8 cellular contexts compared by ENCODE assay signal in genomic region chr2:85248741-85249524, GRCh38.
A peak's percentile ranks its signal among the peaks of the same experiment; 100 is the strongest.
DNase-seq lines count a peak whose midpoint lies in the region; ATAC-seq and TF ChIP-seq lines count a peak whose summit lies in the region.

No MANE protein-coding gene starts in this region.

- H3K4me2 ChIP-seq in smooth muscle cell = peak overlapping the region; percentile 82

- DNase-seq in HS-27A (ENCODE audit: low read depth) (peak; percentile 93), astrocyte of the spinal cord (ENCODE audit: low read depth, low spot score) (peak; percentile 82), right atrium auricular region (ENCODE audit: low spot score) (no peak), smooth muscle cell (lab: John Stamatoyannopoulos, UW; ENCODE audit: unreplicated experiment) (no peak)

- peaks cover 62% of the 10 kb centered on the region for H4K20me1 ChIP-seq in smooth muscle cell (ENCODE audit: low read depth)

- no peak overlapping the region for H2AFZ ChIP-seq in smooth muscle cell (ENCODE audit: low read depth)

- no peaks in the 10 kb centered on the region for H3K27me3 ChIP-seq in right atrium auricular region
- no peaks in the 10 kb centered on the region for H3K27me3 ChIP-seq in smooth muscle cell (ENCODE audit: low read depth)

- peaks cover 23% of the 10 kb centered on the region for H3F3A ChIP-seq in smooth muscle cell (ENCODE audit: low read depth)

- no peak for TF ChIP-seq CTCF in astrocyte of the spinal cord (IDR thresholded peaks at IDR 0.05; ENCODE audit: low read depth, low read length)
- no peak for TF ChIP-seq CTCF in right atrium auricular region (IDR thresholded peaks at IDR 0.05)
- no peak for TF ChIP-seq CTCF in smooth muscle cell (IDR thresholded peaks at IDR 0.05; ENCODE audit: borderline replicate concordance, insufficient read depth, poor library complexity, severe bottlenecking)

- no peak for TF ChIP-seq POLR2A in GM18505 (IDR thresholded peaks at IDR 0.05; ENCODE audit: borderline replicate concordance, extremely low read depth, insufficient read depth, insufficient read length)

- ATAC-seq in GM18505 (IDR thresholded peaks at IDR 0.05; ENCODE audit: unreplicated experiment) (no peak), HG03159 (IDR thresholded peaks at IDR 0.05; ENCODE audit: unreplicated experiment) (no peak), GM18867 (IDR thresholded peaks at IDR 0.05; ENCODE audit: unreplicated experiment) (no peak), GM18498 (IDR thresholded peaks at IDR 0.05; ENCODE audit: unreplicated experiment) (no peak)

- H3K79me2 ChIP-seq in smooth muscle cell (ENCODE audit: low read depth) = peaks cover 20% of the 10 kb centered on the region

- H3K9ac ChIP-seq in smooth muscle cell (ENCODE audit: low read depth) = peak overlapping the region; percentile 52

- H3K4me3 ChIP-seq in astrocyte of the spinal cord (ENCODE audit: low read depth, low read length) (no peak overlapping the region), right atrium auricular region (no peak overlapping the region), smooth muscle cell (no peak overlapping the region)

- in situ Hi-C loops in astrocyte of the spinal cord (cut with HindIII; ENCODE audit: low sequenced_read_pairs) = no loop called here

- H3K27ac ChIP-seq in right atrium auricular region (peak overlapping the region; percentile 71 to 72), smooth muscle cell (ENCODE audit: low read depth) (peak overlapping the region; percentile 80)

- WGBS in smooth muscle cell (ENCODE audit: low lambda C conversion rate) = 24% methylated on average over 7 of the region's 7 CpGs

- H3K36me3 ChIP-seq in right atrium auricular region = no peaks in the 10 kb centered on the region
- no peaks in the 10 kb centered on the region for H3K36me3 ChIP-seq in smooth muscle cell (ENCODE audit: low read depth)

- H3K9me3 ChIP-seq in right atrium auricular region (no peaks in the 10 kb centered on the region), smooth muscle cell (replicated peaks; ENCODE audit: low read depth) (no peaks in the 10 kb centered on the region)

- H3K4me1 ChIP-seq in right atrium auricular region (peaks cover 0 to 86% of the 10 kb centered on the region in 2 donors), smooth muscle cell (ENCODE audit: low read depth) (peaks cover 40% of the 10 kb centered on the region)

Comparison
In these comparisons a context has a peak if more than half of its experiments do, and no peak if none do; other contexts are left out.
1. DNase-seq: peak in HS-27A (single experiment) and astrocyte of the spinal cord (single experiment); none in right atrium auricular region (single experiment) and smooth muscle cell (single experiment).